ENCODE assay signal across 1 cellular context in the genomic region with DNA sequence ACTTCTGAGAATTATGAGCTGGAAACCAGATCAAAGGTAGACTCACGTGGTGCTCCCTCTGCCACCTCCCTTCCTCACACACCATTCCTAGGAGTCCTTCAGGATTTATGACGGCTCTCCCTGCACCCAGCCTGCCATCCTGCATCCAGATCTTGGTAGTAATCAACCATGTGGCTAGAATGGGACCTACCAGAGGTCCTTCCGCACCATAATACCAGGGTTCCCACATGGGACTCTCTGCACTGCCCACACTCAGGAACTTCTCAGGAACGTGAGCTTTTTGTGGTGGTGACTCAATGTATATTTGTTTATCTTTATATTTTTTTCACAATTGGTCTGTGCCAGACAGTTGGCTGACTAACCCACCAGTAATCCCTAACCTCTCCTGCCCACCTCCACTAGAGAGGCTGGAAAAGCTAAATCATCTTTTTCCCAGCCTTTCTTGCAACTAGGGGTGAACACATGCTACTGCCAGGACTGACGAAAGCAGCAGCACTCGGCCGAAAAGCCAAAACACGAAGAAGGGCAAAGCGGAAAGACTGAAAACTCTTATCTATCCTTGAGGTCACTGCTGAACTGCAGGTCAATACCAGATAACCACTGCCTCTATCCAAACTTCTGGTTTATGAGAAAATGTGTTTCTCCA.
TF ChIP-seq lines count a peak whose summit lies in the region.

No MANE protein-coding gene starts in this region.

TF ChIP-seq in IMR-90, 13 proteins besides CTCF, POLR2A, EP300 and RAD21:
- peak; percentile 39 for TF ChIP-seq RCOR1 (IDR thresholded peaks at IDR 0.05; ENCODE audit: insufficient replicate concordance, low read length)
- 0 out of 2 replicates have a peak, but pooled peaks have one; percentile 43 for TF ChIP-seq MXI1 (IDR thresholded peaks at IDR 0.05; ENCODE audit: borderline replicate concordance, low read depth, low read length)
- peak; percentile 23 for TF ChIP-seq SMC3 (IDR thresholded peaks at IDR 0.05; ENCODE audit: low read depth, low read length)
- peak; percentile 98 for TF ChIP-seq BHLHE40 (IDR thresholded peaks at IDR 0.05; ENCODE audit: low read depth, low read length)
- TF ChIP-seq, protein P1, sequence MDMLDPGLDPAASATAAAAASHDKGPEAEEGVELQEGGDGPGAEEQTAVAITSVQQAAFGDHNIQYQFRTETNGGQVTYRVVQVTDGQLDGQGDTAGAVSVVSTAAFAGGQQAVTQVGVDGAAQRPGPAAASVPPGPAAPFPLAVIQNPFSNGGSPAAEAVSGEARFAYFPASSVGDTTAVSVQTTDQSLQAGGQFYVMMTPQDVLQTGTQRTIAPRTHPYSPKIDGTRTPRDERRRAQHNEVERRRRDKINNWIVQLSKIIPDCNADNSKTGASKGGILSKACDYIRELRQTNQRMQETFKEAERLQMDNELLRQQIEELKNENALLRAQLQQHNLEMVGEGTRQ (IDR thresholded peaks at IDR 0.05; ENCODE audit: low read depth, low read length), result peak; percentile 60
- TF ChIP-seq CEBPB (IDR thresholded peaks at IDR 0.05; ENCODE audit: low read depth, low read length), result peak; percentile 77
- TF ChIP-seq CHD1 (IDR thresholded peaks at IDR 0.05; ENCODE audit: low read depth, low read length), result no peak
- TF ChIP-seq, protein P2, sequence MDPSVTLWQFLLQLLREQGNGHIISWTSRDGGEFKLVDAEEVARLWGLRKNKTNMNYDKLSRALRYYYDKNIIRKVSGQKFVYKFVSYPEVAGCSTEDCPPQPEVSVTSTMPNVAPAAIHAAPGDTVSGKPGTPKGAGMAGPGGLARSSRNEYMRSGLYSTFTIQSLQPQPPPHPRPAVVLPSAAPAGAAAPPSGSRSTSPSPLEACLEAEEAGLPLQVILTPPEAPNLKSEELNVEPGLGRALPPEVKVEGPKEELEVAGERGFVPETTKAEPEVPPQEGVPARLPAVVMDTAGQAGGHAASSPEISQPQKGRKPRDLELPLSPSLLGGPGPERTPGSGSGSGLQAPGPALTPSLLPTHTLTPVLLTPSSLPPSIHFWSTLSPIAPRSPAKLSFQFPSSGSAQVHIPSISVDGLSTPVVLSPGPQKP (IDR thresholded peaks at IDR 0.05; ENCODE audit: borderline replicate concordance, low read depth, low read length), result no peak
- TF ChIP-seq MAZ (IDR thresholded peaks at IDR 0.05; ENCODE audit: borderline replicate concordance, low read depth, low read length), result no peak
- peak; percentile 78 for TF ChIP-seq MAFK (IDR thresholded peaks at IDR 0.05; ENCODE audit: low read depth, low read length)
- TF ChIP-seq NFE2L2 (IDR thresholded peaks at IDR 0.05; ENCODE audit: low read depth, low read length), result peak; percentile 65; the same call in 1 of the 2 replicates
- TF ChIP-seq FOS (IDR thresholded peaks at IDR 0.05; ENCODE audit: low read depth, low read length), result peak; percentile 93
- no peak for TF ChIP-seq RFX5 (IDR thresholded peaks at IDR 0.05; ENCODE audit: low read depth, low read length)
TF ChIP-seq in IMR-90: peak in this region for 9.
